Comparison of ENCODE assay signal across 8 cellular contexts in the genomic region with DNA sequence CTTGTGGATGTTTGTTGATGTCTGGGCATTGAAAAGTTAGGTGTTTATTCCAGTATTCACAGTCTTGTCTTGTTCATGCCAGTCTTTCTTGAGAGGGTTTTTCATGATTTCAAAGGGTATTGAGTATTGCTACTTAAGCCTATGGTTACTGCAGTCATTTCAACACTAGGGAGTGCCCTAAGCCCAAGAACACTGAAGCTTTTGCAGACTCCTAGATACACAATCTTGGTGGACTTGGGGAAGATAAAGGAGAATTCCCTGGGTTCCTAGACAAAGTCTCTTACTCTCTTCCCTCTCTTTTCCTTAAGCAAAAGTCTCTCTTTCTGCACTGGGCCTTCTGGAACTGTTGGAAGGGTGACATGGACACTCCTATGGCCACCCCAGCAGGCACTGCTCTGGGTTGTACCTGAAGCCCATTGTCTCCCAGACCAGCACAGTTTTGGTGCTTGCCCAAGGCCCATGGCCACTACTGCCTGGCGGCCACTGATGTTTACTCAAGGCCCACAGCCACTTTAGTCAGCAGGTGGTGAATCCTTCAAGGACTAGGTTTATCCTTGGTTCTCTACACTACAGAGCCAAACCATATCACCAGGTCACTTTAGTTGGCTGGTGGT. TPM values are rescaled to one million over a fixed set of nuclear protein-coding genes. Genes with fewer than 3 reads are reported as not detected.
DNase-seq lines count a peak whose midpoint lies in the region; ATAC-seq, FAIRE-seq and TF ChIP-seq lines count a peak whose summit lies in the region.

No MANE protein-coding gene starts in this region.

- no peak overlapping the region for H3K9ac ChIP-seq in OCI-LY3 (ENCODE audit: low read length)

- H3K4me3 ChIP-seq in HFF-Myc (replicated peaks; ENCODE audit: low read depth, low read length): no peak overlapping the region
- no peak overlapping the region for H3K4me3 ChIP-seq in OCI-LY3 (ENCODE audit: low read length)

- H4K20me1 ChIP-seq in OCI-LY3 (ENCODE audit: insufficient read depth, low read length): no peaks in the 10 kb centered on the region

- no peak overlapping the region for H2AFZ ChIP-seq in OCI-LY3 (ENCODE audit: low read depth, low read length)

- no peaks in the 10 kb centered on the region for H3K27me3 ChIP-seq in OCI-LY3 (ENCODE audit: low read depth, low read length)
- H3K27me3 ChIP-seq in foreskin keratinocyte: peaks cover 54% of the 10 kb centered on the region

- H3K79me2 ChIP-seq in OCI-LY3 (ENCODE audit: low read length): no peaks in the 10 kb centered on the region

- FAIRE-seq in GM12892 (lab: Jason Lieb, UNC): peak; percentile 48

- TF ChIP-seq CTCF in HFF-Myc (IDR thresholded peaks at IDR 0.05; ENCODE audit: low read depth, low read length, missing control alignments) (peak; percentile 47), OCI-LY3 (IDR thresholded peaks at IDR 0.05; ENCODE audit: low read depth, low read length) (peak; percentile 55), foreskin keratinocyte (conservative IDR thresholded peaks at IDR 0.05) (peak; percentile 78)

- peaks cover 12% of the 10 kb centered on the region; the same call in 1 of the 2 replicates for H3K9me3 ChIP-seq in OCI-LY3 (ENCODE audit: insufficient read depth, low read length)

- peak; percentile 83 for ATAC-seq in foreskin keratinocyte
- ATAC-seq in GM18505 (IDR thresholded peaks at IDR 0.05; ENCODE audit: unreplicated experiment): no peak
- ATAC-seq in sciatic nerve: no peak

- intact Hi-C loops in sciatic nerve (cut with DNase I): no loop called here

- H3K36me3 ChIP-seq in OCI-LY3 (replicated peaks; ENCODE audit: low read depth, low read length): no peaks in the 10 kb centered on the region

- H3K27ac ChIP-seq in OCI-LY3 (ENCODE audit: low read length): no peak overlapping the region
- no peak overlapping the region for H3K27ac ChIP-seq in foreskin keratinocyte

- DNase-seq in GM12892 (ENCODE audit: insufficient read length) (no peak), HFF-Myc (ENCODE audit: extremely low read depth, low read depth) (peak; percentile 10), foreskin keratinocyte (peak; percentile 15 to 37), NCI-H2107 treated with DMSO at 0.1 percent for 48 hours (lab: John Stamatoyannopoulos, UW; ENCODE audit: unreplicated experiment) (no peak), sciatic nerve (ENCODE audit: low spot score) (no peak), DMS79 (lab: John Stamatoyannopoulos, UW) (no peak)

- H3K4me1 ChIP-seq in OCI-LY3 (ENCODE audit: low read length) (no peaks in the 10 kb centered on the region), foreskin keratinocyte (no peaks in the 10 kb centered on the region)

- H3K4me2 ChIP-seq in OCI-LY3 (ENCODE audit: low read length): no peak overlapping the region

- TF ChIP-seq POLR2A in GM12892 (IDR thresholded peaks at IDR 0.05; ENCODE audit: low read depth, low read length) (no peak), GM18505 (IDR thresholded peaks at IDR 0.05; ENCODE audit: borderline replicate concordance, extremely low read depth, insufficient read depth, insufficient read length) (no peak)

RNA-seq across cellular contexts. Expression of a gene that starts 24.9 kb away (rescaled TPM):
- 8.4 TPM for polyA plus RNA-seq in GM12892 (2012; ENCODE audit: missing spikeins)
- total RNA-seq in foreskin keratinocyte (20.6 and 34.2 TPM in 2 replicates), sciatic nerve (10.2 TPM)
- 3.3 and 4.8 TPM in 2 replicates for polyA plus RNA-seq in foreskin keratinocyte

RNA-seq across cellular contexts. Expression of a gene that starts 55.3 kb away (rescaled TPM):
- 18.4 TPM for polyA plus RNA-seq in GM12892 (2012; ENCODE audit: missing spikeins)
- total RNA-seq in foreskin keratinocyte: 7.6 and 13.5 TPM in 2 replicates
- 2.9 and 3.7 TPM in 2 replicates for polyA plus RNA-seq in foreskin keratinocyte
- total RNA-seq in sciatic nerve: 28.4 TPM

Comparison
In these comparisons a context has a peak if more than half of its experiments do, and no peak if none do; other contexts are left out.
1. DNase-seq: peak in HFF-Myc (single experiment) and foreskin keratinocyte (2 of 2); none in GM12892 (single experiment), NCI-H2107 treated with DMSO at 0.1 percent for 48 hours (single experiment), sciatic nerve (single experiment) and DMS79 (single experiment).
2. Peak in every context shown above with its lines, with median percentiles within 50 percentile points of each other: CTCF ChIP-seq.